ENCODE assay signal across 14 cellular contexts in the genomic region with DNA sequence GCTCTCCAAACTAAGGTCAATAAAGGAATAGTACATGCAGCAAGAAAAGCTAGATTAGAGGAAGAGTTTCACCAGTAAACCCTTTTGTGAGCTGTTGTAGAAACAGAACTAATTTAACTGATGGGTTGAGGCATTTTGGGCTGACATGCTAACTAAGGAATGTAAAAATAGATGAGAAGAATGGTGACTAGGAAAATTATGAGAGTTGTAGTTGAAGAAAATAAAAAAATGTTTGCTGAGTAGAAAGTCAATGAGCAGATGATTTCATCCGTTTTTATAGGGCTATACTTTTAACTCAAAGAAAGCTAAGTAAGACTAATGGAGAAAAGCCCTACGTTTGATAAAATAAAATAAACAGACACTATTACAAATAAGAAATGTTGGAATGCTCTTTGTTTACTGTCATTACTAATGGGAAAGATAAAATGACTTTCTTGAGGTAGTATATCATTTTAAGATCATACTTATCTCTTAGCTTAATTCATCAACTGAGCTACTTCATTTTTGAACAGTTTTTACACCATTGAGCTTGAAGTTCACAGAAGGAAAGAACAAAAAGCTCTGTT.
"Had no signal": no experiment of that assay in that cellular context is flagged by ENCODE, and none has a peak within 500 bp of the region (broad histone marks: within the 10 kb centered on the region; RNA-seq: fewer than 3 reads in every experiment).

No MANE protein-coding gene starts in this region.

- H3K36me3 Mint-ChIP-seq: activated naive CD4-positive, alpha-beta T cell treated with anti-CD3 and anti-CD28 coated beads, Interleukin-2, amount 10 ng/mL, durations not matched to agents 7 days and 5 days; natural killer cell treated with Interleukin-12 subunit alpha and Interleukin-12 subunit beta and Interleukin-15 and Interleukin-18, amount 100 ng/mL, for 72 hours had no signal

- H3K27ac Mint-ChIP-seq: activated CD4-positive, alpha-beta T cell treated with anti-CD3 and anti-CD28 coated beads, Interleukin-2, amount 10 ng/mL, durations not matched to agents 24 days and 14 days; activated CD8-positive, alpha-beta T cell treated with anti-CD3 and anti-CD28 coated beads, Interleukin-2, amount 10 ng/mL, durations not matched to agents 7 days and 5 days; activated naive CD4-positive, alpha-beta T cell treated with anti-CD3 and anti-CD28 coated beads, Interleukin-2, amount 10 ng/mL, durations not matched to agents 7 days and 5 days; activated naive CD8-positive, alpha-beta T cell treated with anti-CD3 and anti-CD28 coated beads, Interleukin-2, amount 50 U/mL, for 24 hours; activated T-cell treated with anti-CD3 and anti-CD28 coated beads, Interleukin-2, amount 50 U/mL, for 24 hours; natural killer cell treated with Interleukin-12 subunit alpha and Interleukin-12 subunit beta and Interleukin-15 and Interleukin-18, amount 100 ng/mL, for 72 hours had no signal

- H3K9me3 Mint-ChIP-seq: activated CD4-positive, alpha-beta T cell treated with anti-CD3 and anti-CD28 coated beads, Interleukin-2, amount 10 ng/mL, durations not matched to agents 24 days and 14 days; activated naive CD4-positive, alpha-beta T cell treated with anti-CD3 and anti-CD28 coated beads, Interleukin-2, amount 10 ng/mL, durations not matched to agents 7 days and 5 days; activated naive CD8-positive, alpha-beta T cell treated with anti-CD3 and anti-CD28 coated beads, Interleukin-2, amount 50 U/mL, for 24 hours; activated T-cell treated with anti-CD3 and anti-CD28 coated beads, Interleukin-2, amount 50 U/mL, for 24 hours; natural killer cell treated with Interleukin-12 subunit alpha and Interleukin-12 subunit beta and Interleukin-15 and Interleukin-18, amount 100 ng/mL, for 72 hours had no signal

- DNase-seq: activated CD4-positive, alpha-beta T cell treated with anti-CD3 and anti-CD28 coated beads, Interleukin-2, amount 10 ng/mL, durations not matched to agents 24 days and 14 days; activated CD8-positive, alpha-beta T cell treated with anti-CD3 and anti-CD28 coated beads, Interleukin-2, amount 10 ng/mL, durations not matched to agents 7 days and 5 days; activated effector memory CD4-positive, alpha-beta T cell treated with Interleukin-2 at 50 U/mL for 16 hours; activated naive CD4-positive, alpha-beta T cell treated with anti-CD3 and anti-CD28 coated beads, Interleukin-2, amount 10 ng/mL, durations not matched to agents 7 days and 5 days; activated naive CD8-positive, alpha-beta T cell treated with anti-CD3 and anti-CD28 coated beads, Interleukin-2, amount 50 U/mL, for 24 hours; activated T-cell treated with anti-CD3 and anti-CD28 coated beads, Interleukin-2, amount 50 U/mL, for 24 hours; effector CD4-positive, alpha-beta T cell; retina; stimulated activated CD8-positive, alpha-beta memory T cell treated with anti-CD3 and anti-CD28 coated beads, Interleukin-4, amount 100 ng/mL, for 48 hours; stimulated activated naive CD4-positive, alpha-beta T cell; T1000; tibial artery had no signal

- H3K27me3 Mint-ChIP-seq: activated naive CD4-positive, alpha-beta T cell treated with anti-CD3 and anti-CD28 coated beads, Interleukin-2, amount 10 ng/mL, durations not matched to agents 7 days and 5 days had no signal

- H3K4me1 Mint-ChIP-seq: activated CD4-positive, alpha-beta T cell treated with anti-CD3 and anti-CD28 coated beads, Interleukin-2, amount 10 ng/mL, durations not matched to agents 24 days and 14 days; activated naive CD4-positive, alpha-beta T cell treated with anti-CD3 and anti-CD28 coated beads, Interleukin-2, amount 10 ng/mL, durations not matched to agents 7 days and 5 days; activated naive CD8-positive, alpha-beta T cell treated with anti-CD3 and anti-CD28 coated beads, Interleukin-2, amount 50 U/mL, for 24 hours had no signal

- FAIRE-seq: urothelium cell line had no signal

- H3K4me3 Mint-ChIP-seq: activated CD4-positive, alpha-beta T cell treated with anti-CD3 and anti-CD28 coated beads, Interleukin-2, amount 10 ng/mL, durations not matched to agents 24 days and 14 days; activated CD8-positive, alpha-beta T cell treated with anti-CD3 and anti-CD28 coated beads, Interleukin-2, amount 10 ng/mL, durations not matched to agents 7 days and 5 days; activated naive CD4-positive, alpha-beta T cell treated with anti-CD3 and anti-CD28 coated beads, Interleukin-2, amount 10 ng/mL, durations not matched to agents 7 days and 5 days; activated naive CD8-positive, alpha-beta T cell treated with anti-CD3 and anti-CD28 coated beads, Interleukin-2, amount 50 U/mL, for 24 hours; activated T-cell treated with anti-CD3 and anti-CD28 coated beads, Interleukin-2, amount 50 U/mL, for 24 hours; natural killer cell treated with Interleukin-12 subunit alpha and Interleukin-12 subunit beta and Interleukin-15 and Interleukin-18, amount 100 ng/mL, for 72 hours had no signal
